In genomic region chr12:50110762-50111416, GRCh38 we compare ENCODE assay signal across 8 cellular contexts. TPM values are rescaled to one million over a fixed set of nuclear protein-coding genes. Genes with fewer than 3 reads are reported as not detected.
DNase-seq lines count a peak whose midpoint lies in the region; ATAC-seq and TF ChIP-seq lines count a peak whose summit lies in the region.

No MANE protein-coding gene starts in this region.

- peak overlapping the region; percentile 74 for H3K9ac ChIP-seq in MM.1S (ENCODE audit: low read length)
- peak overlapping the region; percentile 12 for H3K9ac ChIP-seq in skeletal muscle satellite cell (ENCODE audit: low read depth, low read length)

- H3K27ac Mint-ChIP-seq in T-helper 2 cell treated with Interferon-gamma antibody and Interleukin-4, amounts not matched to agents 5 μg/mL and 100 μg/mL, for 36 hours: peak overlapping the region; percentile 100

- ATAC-seq in HG03457 (IDR thresholded peaks at IDR 0.05; ENCODE audit: unreplicated experiment): no peak

- intact Hi-C loops in ascending aorta (cut with DNase I): loop anchor here (5.0 kb wide), 1 partner anchor 291 kb away; the partner anchor contains the start of gene LARP4

- H3K27me3 ChIP-seq in MM.1S (replicated peaks; ENCODE audit: insufficient read depth, low read length) (no peaks in the 10 kb centered on the region), ascending aorta (no peaks in the 10 kb centered on the region), skeletal muscle satellite cell (ENCODE audit: control insufficient read depth, insufficient read depth, low read length) (no peaks in the 10 kb centered on the region)

- peak overlapping the region; percentile 58 for H3K4me3 ChIP-seq in MM.1S (ENCODE audit: low read length)
- peak overlapping the region; percentile 18 to 52 for H3K4me3 ChIP-seq in ascending aorta
- peak overlapping the region; percentile 11 for H3K4me3 ChIP-seq in iPS-18c (ENCODE audit: insufficient read depth, low read depth, low read length)
- H3K4me3 ChIP-seq in skeletal muscle satellite cell (ENCODE audit: low read length): peak overlapping the region; percentile 59

- no peaks in the 10 kb centered on the region for H3K9me2 ChIP-seq in MM.1S (replicated peaks; ENCODE audit: insufficient read depth, low read length)

- H3K27me3 Mint-ChIP-seq in T-helper 2 cell treated with Interferon-gamma antibody and Interleukin-4, amounts not matched to agents 5 μg/mL and 100 μg/mL, for 36 hours (ENCODE audit: low read depth): no peaks in the 10 kb centered on the region

- H3K4me2 ChIP-seq in MM.1S (ENCODE audit: low read depth, low read length): peak overlapping the region; percentile 98
- H3K4me2 ChIP-seq in skeletal muscle satellite cell (ENCODE audit: low read length): peak overlapping the region; percentile 78

- peaks cover 18% of the 10 kb centered on the region for H3K36me3 Mint-ChIP-seq in T-helper 2 cell treated with Interferon-gamma antibody and Interleukin-4, amounts not matched to agents 5 μg/mL and 100 μg/mL, for 36 hours (ENCODE audit: low read depth)

- peaks cover 11% of the 10 kb centered on the region for H3K4me1 Mint-ChIP-seq in T-helper 2 cell treated with Interferon-gamma antibody and Interleukin-4, amounts not matched to agents 5 μg/mL and 100 μg/mL, for 36 hours (ENCODE audit: low read depth)

- peak overlapping the region; percentile 99 for H3K4me3 Mint-ChIP-seq in T-helper 2 cell treated with Interferon-gamma antibody and Interleukin-4, amounts not matched to agents 5 μg/mL and 100 μg/mL, for 36 hours

- H3K36me3 ChIP-seq in MM.1S (replicated peaks; ENCODE audit: insufficient read depth, low read length): no peaks in the 10 kb centered on the region
- peaks cover 0 to 4% of the 10 kb centered on the region in 2 donors for H3K36me3 ChIP-seq in ascending aorta
- no peaks in the 10 kb centered on the region for H3K36me3 ChIP-seq in skeletal muscle satellite cell (ENCODE audit: insufficient read depth, low read length)

- peak overlapping the region; percentile 98 for H3K27ac ChIP-seq in MM.1S (ENCODE audit: low read length)
- H3K27ac ChIP-seq in ascending aorta: peak overlapping the region; percentile 96 to 98

- H3K9me3 ChIP-seq in MM.1S (replicated peaks; ENCODE audit: insufficient read depth, low read length) (no peaks in the 10 kb centered on the region), ascending aorta (no peaks in the 10 kb centered on the region), iPS-18c (ENCODE audit: control insufficient read depth, insufficient read depth, low read length) (no peaks in the 10 kb centered on the region), skeletal muscle satellite cell (replicated peaks; ENCODE audit: low read length) (no peaks in the 10 kb centered on the region)

- H3K79me2 ChIP-seq in MM.1S (ENCODE audit: low read length): peaks cover 38% of the 10 kb centered on the region

- peaks cover 34% of the 10 kb centered on the region for H3F3A ChIP-seq in MM.1S (ENCODE audit: insufficient read depth, low read length)

- H3K9me3 Mint-ChIP-seq in T-helper 2 cell treated with Interferon-gamma antibody and Interleukin-4, amounts not matched to agents 5 μg/mL and 100 μg/mL, for 36 hours: no peaks in the 10 kb centered on the region

- no peak for DNase-seq in T-helper 2 cell treated with Interferon-gamma antibody and Interleukin-4, amounts not matched to agents 5 μg/mL and 100 μg/mL, for 36 hours (ENCODE audit: low spot score)
- DNase-seq in T-helper 2 cell (no peak), MM.1S (peak; percentile 92), ascending aorta (ENCODE audit: low spot score in 2 of 2) (peak; percentile 55 to 89), NCI-H1105 treated with DMSO at 0.1 percent for 48 hours (lab: John Stamatoyannopoulos, UW) (no peak)

- no peak for TF ChIP-seq CTCF in MM.1S (IDR thresholded peaks at IDR 0.05; ENCODE audit: low read length)
- TF ChIP-seq CTCF in ascending aorta (IDR thresholded peaks at IDR 0.05): peak in 1 of 3 experiments; percentile 8

- H2AFZ ChIP-seq in MM.1S (ENCODE audit: low read length): peak overlapping the region; percentile 64

- H3K4me1 ChIP-seq in MM.1S (ENCODE audit: low read length) (peaks cover 32% of the 10 kb centered on the region), ascending aorta (peaks cover 22 to 34% of the 10 kb centered on the region in 2 donors), skeletal muscle satellite cell (ENCODE audit: control insufficient read depth, insufficient read depth, low read length) (peaks cover 18% of the 10 kb centered on the region)

- H4K20me1 ChIP-seq in MM.1S (ENCODE audit: insufficient read depth, low read length): no peaks in the 10 kb centered on the region

RNA-seq across cellular contexts. Expression of gene COX14, which starts 1.1 kb away (rescaled TPM):
- 19.8 TPM for total RNA-seq in ascending aorta
- 31.9 and 33.6 TPM in 2 replicates for total RNA-seq in skeletal muscle satellite cell (2012; rRNA removed)

RNA-seq across cellular contexts. Expression of gene GPD1, which starts 7.1 kb away (rescaled TPM):
- total RNA-seq in ascending aorta: 12.2 TPM
- total RNA-seq in skeletal muscle satellite cell (2012; rRNA removed): 0.25 TPM in 1 of 2 replicates, not detected in the other

RNA-seq across cellular contexts. Expression of gene SMARCD1, which starts 25.7 kb away (rescaled TPM):
- 277 TPM for total RNA-seq in ascending aorta
- total RNA-seq in skeletal muscle satellite cell (2012; rRNA removed): 29.9 and 39.5 TPM in 2 replicates

RNA-seq across cellular contexts. Expression of gene ASIC1, which starts 53.5 kb away (rescaled TPM):
- not detected for total RNA-seq in ascending aorta
- total RNA-seq in skeletal muscle satellite cell (2012; rRNA removed): 0.76 and 0.87 TPM in 2 replicates

RNA-seq across cellular contexts. Expression of gene CERS5, which starts 56.3 kb away (rescaled TPM):
- 29.7 TPM for total RNA-seq in ascending aorta
- total RNA-seq in skeletal muscle satellite cell (2012; rRNA removed): 21.3 and 27.3 TPM in 2 replicates

Comparison
In these comparisons a context has a peak if more than half of its experiments do, and no peak if none do; other contexts are left out.
1. DNase-seq: peak in MM.1S (single experiment) and ascending aorta (2 of 2); none in T-helper 2 cell treated with Interferon-gamma antibody and Interleukin-4, amounts not matched to agents 5 μg/mL and 100 μg/mL, for 36 hours (single experiment), T-helper 2 cell (0 of 5) and NCI-H1105 treated with DMSO at 0.1 percent for 48 hours (single experiment).
2. Peak in every context shown above with its lines, with median percentiles within 50 percentile points of each other: H3K4me3 ChIP-seq.